In the genomic region with DNA sequence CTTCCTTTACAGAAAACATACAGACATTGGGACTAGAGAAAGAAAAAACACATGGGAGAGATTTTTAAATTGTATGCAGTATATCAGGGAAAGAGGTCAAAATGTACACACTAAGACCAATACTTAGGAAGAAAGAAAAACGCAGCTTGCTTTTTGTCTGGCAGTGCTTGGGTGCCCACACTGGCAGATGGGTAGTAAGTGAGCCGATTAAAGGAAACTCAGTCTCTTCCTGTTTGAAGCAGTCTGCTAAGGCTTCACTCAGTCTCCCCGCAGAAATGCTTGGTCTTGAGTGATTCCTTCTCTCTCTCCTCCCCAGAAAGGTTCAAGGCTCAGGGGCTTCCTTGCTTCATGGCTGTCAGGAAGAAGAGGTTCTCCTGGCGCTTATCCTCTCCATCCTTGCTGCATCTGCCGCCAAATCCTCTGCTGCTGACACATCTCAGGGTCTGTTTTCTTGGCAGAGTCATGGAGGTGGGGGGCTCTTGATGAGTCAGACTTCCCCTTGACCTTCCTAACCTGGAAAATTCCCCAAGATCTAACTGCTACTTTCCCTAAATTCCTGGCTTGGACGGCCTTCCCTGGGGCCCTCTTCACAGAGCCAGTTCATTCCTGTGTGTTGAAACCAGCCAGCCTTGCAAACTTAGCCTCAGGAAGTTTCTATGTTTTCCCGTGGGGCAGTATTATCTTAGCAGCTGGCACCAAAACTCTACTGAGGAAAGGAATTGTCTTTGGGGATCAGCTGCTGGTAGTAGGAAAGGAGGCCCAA, we compare ENCODE assay signal across 9 cellular contexts. TPM values are rescaled to one million over a fixed set of nuclear protein-coding genes. Genes with fewer than 3 reads are reported as not detected.
DNase-seq lines count a peak whose midpoint lies in the region; TF ChIP-seq lines count a peak whose summit lies in the region.
"Had no signal": no experiment of that assay in that cellular context is flagged by ENCODE, and none has a peak within 500 bp of the region (broad histone marks: within the 10 kb centered on the region; RNA-seq: fewer than 3 reads in every experiment).

No MANE protein-coding gene starts in this region.

- H3K27me3 ChIP-seq in SJSA1 (replicated peaks) (no peaks in the 10 kb centered on the region), thyroid gland (no peaks in the 10 kb centered on the region)

- H3K36me3 Mint-ChIP-seq in activated naive CD4-positive, alpha-beta T cell treated with anti-CD3 and anti-CD28 coated beads, Interleukin-2, amount 10 ng/mL, durations not matched to agents 7 days and 5 days, result peaks cover 2% of the 10 kb centered on the region

- peaks cover 73% of the 10 kb centered on the region for H3K4me1 Mint-ChIP-seq in activated naive CD4-positive, alpha-beta T cell treated with anti-CD3 and anti-CD28 coated beads, Interleukin-2, amount 10 ng/mL, durations not matched to agents 7 days and 5 days

- H3K27me3 Mint-ChIP-seq in activated naive CD4-positive, alpha-beta T cell treated with anti-CD3 and anti-CD28 coated beads, Interleukin-2, amount 10 ng/mL, durations not matched to agents 7 days and 5 days, result no peaks in the 10 kb centered on the region

- H3K36me3 ChIP-seq in SJSA1, result no peaks in the 10 kb centered on the region
- H3K36me3 ChIP-seq in thyroid gland, result no peaks in the 10 kb centered on the region

- H3K9me3 ChIP-seq in SJSA1 (replicated peaks) (no peaks in the 10 kb centered on the region), thyroid gland (no peaks in the 10 kb centered on the region)

- WGBS in thyroid gland, 2 donors, result 45 to 52% methylated on average over 7 of the region's 7 CpGs

- peak overlapping the region; percentile 61 for H3K27ac ChIP-seq in SJSA1
- H3K27ac ChIP-seq in thyroid gland, result peak overlapping the region; percentile 49 to 63 (median 51)

- TF ChIP-seq POLR2A in thyroid gland (IDR thresholded peaks at IDR 0.05), result no peak

- H3K4me1 ChIP-seq in SJSA1 (replicated peaks) (peaks cover 42% of the 10 kb centered on the region), thyroid gland (peaks cover 3 to 39% of the 10 kb centered on the region in 2 donors)

- intact Hi-C loops in thyroid gland (cut with DNase I) (no loop called here), posterior cingulate gyrus (cut with DNase I) (no loop called here)

- no peaks in the 10 kb centered on the region for H3K9me3 Mint-ChIP-seq in activated naive CD4-positive, alpha-beta T cell treated with anti-CD3 and anti-CD28 coated beads, Interleukin-2, amount 10 ng/mL, durations not matched to agents 7 days and 5 days

- DNase-seq in activated naive CD4-positive, alpha-beta T cell treated with anti-CD3 and anti-CD28 coated beads, Interleukin-2, amount 10 ng/mL, durations not matched to agents 7 days and 5 days, result peak; percentile 46
- no peak for DNase-seq in activated naive CD4-positive, alpha-beta T cell treated with Interleukin-2 at 50 U/mL for 16 hours
- DNase-seq in SJSA1 (ENCODE audit: low read depth in 1 of 2, low spot score in 2 of 2) (peak in 1 of 2 experiments; percentile 44), fibroblast of pulmonary artery (ENCODE audit: low read depth) (peak; percentile 73), thyroid gland (peak; percentile 36 to 61), NCI-H748 treated with DMSO at 0.1 percent for 48 hours (lab: John Stamatoyannopoulos, UW) (no peak), posterior cingulate gyrus (no peak), OCI-M2 (lab: John Stamatoyannopoulos, UW; ENCODE audit: unreplicated experiment) (no peak)
- DNase-seq: NCI-H187 had no signal

- TF ChIP-seq CTCF in fibroblast of pulmonary artery (IDR thresholded peaks at IDR 0.05; ENCODE audit: low read length, missing control alignments), result no peak
- no peak for TF ChIP-seq CTCF in thyroid gland (IDR thresholded peaks at IDR 0.05)

- H3K27ac Mint-ChIP-seq in activated naive CD4-positive, alpha-beta T cell treated with anti-CD3 and anti-CD28 coated beads, Interleukin-2, amount 10 ng/mL, durations not matched to agents 7 days and 5 days, result peak overlapping the region; percentile 66

- peak overlapping the region; percentile 59 for H3K4me3 Mint-ChIP-seq in activated naive CD4-positive, alpha-beta T cell treated with anti-CD3 and anti-CD28 coated beads, Interleukin-2, amount 10 ng/mL, durations not matched to agents 7 days and 5 days

- H3K4me3 ChIP-seq in SJSA1, result no peak overlapping the region
- no peak overlapping the region for H3K4me3 ChIP-seq in fibroblast of pulmonary artery (replicated peaks; ENCODE audit: low read depth, low read length)
- no peak overlapping the region for H3K4me3 ChIP-seq in thyroid gland (replicated peaks in 1 of 3)

- CTCF ChIA-PET in activated naive CD4-positive, alpha-beta T cell treated with anti-CD3 and anti-CD28 coated beads, Interleukin-2, amount 10 ng/mL, durations not matched to agents 7 days and 5 days (lab: Charles Lee), result interaction anchor here (1.3 to 3.9 kb wide), 2 partner anchors 24 to 31 kb away, joined by 3 to 21 read pairs; no protein-coding TSS in a partner anchor

RNA-seq across cellular contexts. Expression of a gene that starts 10.5 kb away (rescaled TPM):
- total RNA-seq in SJSA1 (2014; rRNA removed; shearing (Covaris generic)), result 10,548 and 13,048 TPM in 2 replicates
- 1,000 to 10,000 TPM in 3 of 4 donors, 100 to 1,000 TPM in 1; 958 to 1,745 (median 1,373) TPM for total RNA-seq in thyroid gland

RNA-seq across cellular contexts. Expression of a gene that starts 14.1 kb away (rescaled TPM):
- 11.8 and 18.3 TPM in 2 replicates for total RNA-seq in SJSA1 (2014; rRNA removed; shearing (Covaris generic))
- total RNA-seq in thyroid gland, result 1 to 10 TPM in 1 of 4 donors, under 1 TPM in 1, not detected in 2; 0.20 to 1.9 TPM

Comparison
In these comparisons a context has a peak if more than half of its experiments do, and no peak if none do; other contexts are left out.
1. DNase-seq: peak in activated naive CD4-positive, alpha-beta T cell treated with anti-CD3 and anti-CD28 coated beads, Interleukin-2, amount 10 ng/mL, durations not matched to agents 7 days and 5 days (single experiment), fibroblast of pulmonary artery (single experiment) and thyroid gland (2 of 2); none in activated naive CD4-positive, alpha-beta T cell treated with Interleukin-2 at 50 U/mL for 16 hours (single experiment), NCI-H748 treated with DMSO at 0.1 percent for 48 hours (single experiment), posterior cingulate gyrus (0 of 10) and OCI-M2 (single experiment).